Comparison of ENCODE assay signal across 15 cellular contexts in genomic region chr1:88888755-88889154, GRCh38. TPM values are rescaled to one million over a fixed set of nuclear protein-coding genes. Genes with fewer than 3 reads are reported as not detected.
DNase-seq lines count a peak whose midpoint lies in the region; ATAC-seq and TF ChIP-seq lines count a peak whose summit lies in the region.
"Had no signal": no experiment of that assay in that cellular context is flagged by ENCODE, and none has a peak within 500 bp of the region (broad histone marks: within the 10 kb centered on the region; RNA-seq: fewer than 3 reads in every experiment).

No MANE protein-coding gene starts in this region.

- no peaks in the 10 kb centered on the region for H3K9me3 Mint-ChIP-seq in activated T-helper 17 cell treated with anti-CD3 and anti-CD28 coated beads, Interleukin-2, amount 50 U/mL, for 72 hours
- peaks cover 0 to 5% (median 0%) of the 10 kb centered on the region in 11 donors for H3K9me3 Mint-ChIP-seq in naive thymus-derived CD4-positive, alpha-beta T cell
- H3K9me3 Mint-ChIP-seq in glutamatergic neuron (ENCODE audit: unreplicated experiment) = peaks cover 3% of the 10 kb centered on the region

- peak overlapping the region; percentile 92 for H3K4me3 Mint-ChIP-seq in activated T-helper 17 cell treated with anti-CD3 and anti-CD28 coated beads, Interleukin-2, amount 50 U/mL, for 72 hours
- H3K4me3 Mint-ChIP-seq in naive thymus-derived CD4-positive, alpha-beta T cell = peak overlapping the region; percentile 64 to 99 (median 86)
- H3K4me3 Mint-ChIP-seq in glutamatergic neuron (ENCODE audit: unreplicated experiment) = no peak overlapping the region

- H3K4me1 ChIP-seq in BLaER1 treated with 17β-estradiol and CSF1 and Interleukin-3, amounts not matched to agents 10 nM and 100 nM = peaks cover 21 to 28% (median 26%) of the 10 kb centered on the region in 10 experiments
- H3K4me1 ChIP-seq in HEK293 (ENCODE audit: control insufficient read depth, insufficient read depth, low read length) = peaks cover 10% of the 10 kb centered on the region; the same call in 1 of the 2 replicates
- peaks cover 26 to 27% of the 10 kb centered on the region in 2 donors for H3K4me1 ChIP-seq in naive thymus-derived CD4-positive, alpha-beta T cell (ENCODE audit: control insufficient read depth in 2 of 2, insufficient read depth in 2 of 2, low read length in 2 of 2)

- peaks cover 39 to 52% (median 45%) of the 10 kb centered on the region in 11 experiments for H3K36me3 ChIP-seq in BLaER1 treated with 17β-estradiol and CSF1 and Interleukin-3, amounts not matched to agents 10 nM and 100 nM
- peaks cover 27 to 40% of the 10 kb centered on the region in 2 experiments for H3K36me3 ChIP-seq in HEK293 (ENCODE audit: control insufficient read depth in 2 of 2, insufficient read depth in 1 of 2, low read length in 2 of 2)
- H3K36me3 ChIP-seq in naive thymus-derived CD4-positive, alpha-beta T cell (ENCODE audit: control insufficient read depth in 2 of 3, insufficient read depth in 3 of 3, low read length in 3 of 3) = peaks cover 0 to 33% (median 3%) of the 10 kb centered on the region in 3 experiments

- H3K9me3 ChIP-seq in BLaER1 treated with 17β-estradiol and CSF1 and Interleukin-3, amounts not matched to agents 10 nM and 100 nM (replicated peaks in 1 of 11) = 0 out of 22 replicates have a peak, but pooled peaks cover 0 to 4% (median 0%) of the 10 kb centered on the region in 11 experiments
- no peaks in the 10 kb centered on the region for H3K9me3 ChIP-seq in HEK293 (ENCODE audit: control insufficient read depth, insufficient read depth, low read depth, low read length)
- H3K9me3 ChIP-seq in naive thymus-derived CD4-positive, alpha-beta T cell (ENCODE audit: control insufficient read depth in 2 of 3, low read length in 3 of 3) = no peaks in the 10 kb centered on the region
- H3K9me3 ChIP-seq: stomach had no signal

- peak overlapping the region in 1 of 11 experiments; percentile 98; a peak in 1 of 22 replicates for H3K9ac ChIP-seq in BLaER1 treated with 17β-estradiol and CSF1 and Interleukin-3, amounts not matched to agents 10 nM and 100 nM

- CTCF ChIA-PET in HEK293 (lab: Yijun Ruan, JAX) = interaction anchor here (1.9 to 2.5 kb wide), 2 partner anchors 11 to 233 kb away, joined by 5 to 20 read pairs; no protein-coding TSS in a partner anchor
- CTCF ChIA-PET in naive thymus-derived CD4-positive, alpha-beta T cell (lab: Charles Lee) = interaction anchor here (0.6 to 4.4 kb wide), 3 partner anchors 12 to 82 kb away, joined by 3 to 19 read pairs (median 3); no protein-coding TSS in a partner anchor

- H4K20me1 ChIP-seq in BLaER1 treated with 17β-estradiol and CSF1 and Interleukin-3, amounts not matched to agents 10 nM and 100 nM = peaks cover 50 to 70% (median 65%) of the 10 kb centered on the region in 11 experiments

- H3K36me3 Mint-ChIP-seq in activated T-helper 17 cell treated with anti-CD3 and anti-CD28 coated beads, Interleukin-2, amount 50 U/mL, for 72 hours (ENCODE audit: low read depth) = peaks cover 76% of the 10 kb centered on the region
- peaks cover 0 to 14% (median 4%) of the 10 kb centered on the region in 5 donors for H3K36me3 Mint-ChIP-seq in naive thymus-derived CD4-positive, alpha-beta T cell
- peaks cover 4% of the 10 kb centered on the region for H3K36me3 Mint-ChIP-seq in glutamatergic neuron (ENCODE audit: unreplicated experiment)

- H3K27ac ChIP-seq in BLaER1 treated with 17β-estradiol and CSF1 and Interleukin-3, amounts not matched to agents 10 nM and 100 nM = no peak overlapping the region
- H3K27ac ChIP-seq in HEK293 (ENCODE audit: extremely low read depth, low read depth, low read length) = no peak overlapping the region
- peak overlapping the region; percentile 91 for H3K27ac ChIP-seq in naive thymus-derived CD4-positive, alpha-beta T cell (ENCODE audit: low read depth, low read length)
- H3K27ac ChIP-seq: dorsolateral prefrontal cortex, stomach had no signal

- no peaks in the 10 kb centered on the region for H3K27me3 ChIP-seq in BLaER1 treated with 17β-estradiol and CSF1 and Interleukin-3, amounts not matched to agents 10 nM and 100 nM
- H3K27me3 ChIP-seq in naive thymus-derived CD4-positive, alpha-beta T cell (ENCODE audit: control insufficient read depth in 2 of 2, insufficient read depth in 2 of 2, low read length in 2 of 2) = no peaks in the 10 kb centered on the region
- H3K27me3 ChIP-seq: dorsolateral prefrontal cortex, stomach had no signal

- no peak for TF ChIP-seq CTCF in HEK293 (tag by site-specific recombination; IDR thresholded peaks at IDR 0.05)
- TF ChIP-seq CTCF in glutamatergic neuron (IDR thresholded peaks at IDR 0.05; ENCODE audit: partially characterized antibody, unreplicated experiment) = no peak

- peak overlapping the region; percentile 77 for H3K27ac Mint-ChIP-seq in activated T-helper 17 cell treated with anti-CD3 and anti-CD28 coated beads, Interleukin-2, amount 50 U/mL, for 72 hours
- peak overlapping the region; percentile 52 to 86 (median 69) for H3K27ac Mint-ChIP-seq in naive thymus-derived CD4-positive, alpha-beta T cell
- H3K27ac Mint-ChIP-seq in glutamatergic neuron (ENCODE audit: unreplicated experiment) = no peak overlapping the region

- intact Hi-C loops in naive thymus-derived CD4-positive, alpha-beta T cell (cut with micrococcal nuclease) = no loop called here

- POLR2A ChIA-PET in HEK293 (lab: Yijun Ruan, JAX) = interaction anchor here (0.6 kb wide), 1 partner anchor 390 kb away, joined by 5 read pairs; no protein-coding TSS in a partner anchor
- POLR2A ChIA-PET in naive thymus-derived CD4-positive, alpha-beta T cell (lab: Charles Lee) = interaction anchor here (0.6 to 1.3 kb wide), 5 partner anchors 15 to 1971 kb away, joined by 3 to 8 read pairs (median 3); partner anchors contain the start of gene PKN2

- H3K4me1 Mint-ChIP-seq in activated T-helper 17 cell treated with anti-CD3 and anti-CD28 coated beads, Interleukin-2, amount 50 U/mL, for 72 hours = peaks cover 27% of the 10 kb centered on the region
- H3K4me1 Mint-ChIP-seq in naive thymus-derived CD4-positive, alpha-beta T cell = peaks cover 23 to 76% (median 56%) of the 10 kb centered on the region in 7 donors
- peaks cover 6% of the 10 kb centered on the region for H3K4me1 Mint-ChIP-seq in glutamatergic neuron (ENCODE audit: low read depth, unreplicated experiment)

- H3K27me3 Mint-ChIP-seq in activated T-helper 17 cell treated with anti-CD3 and anti-CD28 coated beads, Interleukin-2, amount 50 U/mL, for 72 hours = no peaks in the 10 kb centered on the region
- H3K27me3 Mint-ChIP-seq in naive thymus-derived CD4-positive, alpha-beta T cell = peaks cover 0 to 2% (median 0%) of the 10 kb centered on the region in 5 donors
- peaks cover 5% of the 10 kb centered on the region for H3K27me3 Mint-ChIP-seq in glutamatergic neuron (ENCODE audit: unreplicated experiment)

- peak; percentile 22 for ATAC-seq in activated T-helper 17 cell treated with anti-CD3 and anti-CD28 coated beads, Interleukin-2, amount 50 U/mL, for 72 hours (replicated peaks)
- ATAC-seq in naive thymus-derived CD4-positive, alpha-beta T cell = peak; percentile 12
- no peak for ATAC-seq in esophagus mucosa

- peak overlapping the region; percentile 84 to 99 (median 91); a peak in 21 of 22 replicates for H3K4me2 ChIP-seq in BLaER1 treated with 17β-estradiol and CSF1 and Interleukin-3, amounts not matched to agents 10 nM and 100 nM

- peak in 5 of 9 donors; percentile 25 to 50 (median 42) for DNase-seq in naive thymus-derived CD4-positive, alpha-beta T cell
- DNase-seq in UCSD-AML1 (lab: John Stamatoyannopoulos, UW; ENCODE audit: unreplicated experiment) (no peak), glutamatergic neuron (no peak), RPMI8226 (no peak)
- DNase-seq: anterior cingulate cortex; C1 segment of cervical spinal cord; dorsolateral prefrontal cortex; GDM1; H7; stimulated activated CD4-positive, alpha-beta T cell treated with anti-CD3 and anti-CD28 coated beads, Interleukin-2, amount 100 ng/mL, for 48 hours; stomach had no signal

- H3K4me3 ChIP-seq in BLaER1 treated with 17β-estradiol and CSF1 and Interleukin-3, amounts not matched to agents 10 nM and 100 nM = peak overlapping the region in 1 of 10 experiments; percentile 22; a peak in 1 of 20 replicates
- H3K4me3 ChIP-seq in HEK293 (ENCODE audit: low read depth, low read length) = no peak overlapping the region
- H3K4me3 ChIP-seq in naive thymus-derived CD4-positive, alpha-beta T cell (ENCODE audit: low read length) = no peak overlapping the region

TF ChIP-seq in HEK293, 187 proteins besides CTCF, POLR2A, EP300 and RAD21:
- no peak for TF ChIP-seq ZNF670 (tag by site-specific recombination; IDR thresholded peaks at IDR 0.05; ENCODE audit: low read depth)
- 0 out of 2 replicates have a peak, but pooled peaks have one; percentile 32 for TF ChIP-seq ZNF664 (tag by site-specific recombination; IDR thresholded peaks at IDR 0.05)
TF ChIP-seq in HEK293: peak in this region for 1.

RNA-seq across cellular contexts. Expression of gene GTF2B, which starts 2.6 kb away (rescaled TPM):
- 10 to 100 TPM; 38.8 to 39.3 TPM for total RNA-seq in activated T-helper 17 cell treated with anti-CD3 and anti-CD28 coated beads, Interleukin-2, amount 50 U/mL, for 72 hours
- 10 to 100 TPM; 41.3 to 53.6 (median 47.3) TPM for total RNA-seq in naive thymus-derived CD4-positive, alpha-beta T cell
- 10 to 100 TPM; 56.1 to 88.4 TPM for polyA plus RNA-seq in naive thymus-derived CD4-positive, alpha-beta T cell
- total RNA-seq in glutamatergic neuron (ENCODE audit: unreplicated experiment) = 27.1 TPM
- 15.4 TPM for total RNA-seq in esophagus mucosa

Comparison
In these comparisons a context has a peak if more than half of its experiments do, and no peak if none do; other contexts are left out.
1. DNase-seq: peak in naive thymus-derived CD4-positive, alpha-beta T cell (5 of 9); none in UCSD-AML1 (single experiment), glutamatergic neuron (single experiment) and RPMI8226 (single experiment).